In genomic region chr4:160826339-160826679, GRCh38 we compare ENCODE assay signal across 32 cellular contexts.
"Had no signal": no experiment of that assay in that cellular context is flagged by ENCODE, and none has a peak within 500 bp of the region (broad histone marks: within the 10 kb centered on the region; RNA-seq: fewer than 3 reads in every experiment).

No MANE protein-coding gene starts in this region.

- H3K27me3 Mint-ChIP-seq: activated CD4-positive, alpha-beta memory T cell treated with anti-CD3 and anti-CD28 coated beads, Interleukin-2, amount 10 ng/mL, durations not matched to agents 7 days and 5 days; activated CD4-positive, alpha-beta T cell treated with anti-CD3 and anti-CD28 coated beads, Interleukin-2, amount 10 ng/mL, durations not matched to agents 7 days and 5 days; activated T-helper 17 cell treated with anti-CD3 and anti-CD28 coated beads, Interleukin-2, amount 50 U/mL, for 72 hours; stimulated activated memory B cell treated with anti-CD40 and anti-IgM and Interleukin-4, amounts not matched to agents 10 μg/mL and 1 μg/mL and 100 μg/mL, for 72 hours; stimulated activated naive CD8-positive, alpha-beta T cell treated with anti-CD3 and anti-CD28 coated beads, Interleukin-15, amount 100 ng/mL, for 72 hours had no signal

- H3K27ac ChIP-seq: brain microvascular endothelial cell, coronary artery, dorsolateral prefrontal cortex, gastrocnemius medialis, pancreas, prostate gland, sigmoid colon, upper lobe of left lung, vagina had no signal

- DNase-seq: activated CD4-positive, alpha-beta memory T cell treated with anti-CD3 and anti-CD28 coated beads, Interleukin-2, amount 10 ng/mL, durations not matched to agents 7 days and 5 days; activated CD4-positive, alpha-beta T cell treated with anti-CD3 and anti-CD28 coated beads for 1 hour; activated CD4-positive, alpha-beta T cell treated with anti-CD3 and anti-CD28 coated beads, Interleukin-2, amount 10 ng/mL, durations not matched to agents 7 days and 5 days; activated gamma-delta T cell treated with Interleukin-2 at 50 U/mL for 16 hours; activated naive CD4-positive, alpha-beta T cell treated with anti-CD3 and anti-CD28 coated beads, Interleukin-2, amount 50 U/mL, for 16 hours; activated T-cell treated with anti-CD3 and anti-CD28 coated beads, Interleukin-2, amount 50 U/mL, for 4 hours; amniotic stem cell; brain microvascular endothelial cell; dorsolateral prefrontal cortex; effector memory CD4-positive, alpha-beta T cell; erythroblast; gastrocnemius medialis; hippocampal formation; left cardiac atrium; mammary epithelial cell; nephron progenitor cell; pancreas; retina; sigmoid colon; small intestine; stimulated activated CD4-positive, alpha-beta T cell treated with anti-CD3 and anti-CD28 coated beads, Interleukin-1b, Interleukin-23, amount 100 ng/mL, for 48 hours; stimulated activated CD4-positive, alpha-beta T cell treated with anti-CD3 and anti-CD28 coated beads, Interleukin-4, amount 100 ng/mL, for 4 hours; stimulated activated CD8-positive, alpha-beta memory T cell treated with anti-CD3 and anti-CD28 coated beads, Interleukin-4, amount 100 ng/mL, for 48 hours; stimulated activated naive CD8-positive, alpha-beta T cell treated with anti-CD3 and anti-CD28 coated beads, Interleukin-15, amount 100 ng/mL, for 72 hours; substantia nigra; upper lobe of left lung had no signal

- H3K36me3 ChIP-seq: brain microvascular endothelial cell, gastrocnemius medialis, pancreas, prostate gland, sigmoid colon, upper lobe of left lung, vagina had no signal

- H3K9me3 ChIP-seq: gastrocnemius medialis, pancreas, prostate gland, sigmoid colon, upper lobe of left lung, vagina had no signal

- H3K4me3 Mint-ChIP-seq: activated CD4-positive, alpha-beta memory T cell treated with anti-CD3 and anti-CD28 coated beads, Interleukin-2, amount 10 ng/mL, durations not matched to agents 7 days and 5 days; activated CD4-positive, alpha-beta T cell treated with anti-CD3 and anti-CD28 coated beads, Interleukin-2, amount 10 ng/mL, durations not matched to agents 7 days and 5 days; activated T-cell treated with anti-CD3 and anti-CD28 coated beads, Interleukin-2, amount 50 U/mL, for 4 hours; activated T-helper 17 cell treated with anti-CD3 and anti-CD28 coated beads, Interleukin-2, amount 50 U/mL, for 72 hours; nephron progenitor cell; stimulated activated memory B cell treated with anti-CD40 and anti-IgM and Interleukin-4, amounts not matched to agents 10 μg/mL and 1 μg/mL and 100 μg/mL, for 72 hours; stimulated activated naive CD8-positive, alpha-beta T cell treated with anti-CD3 and anti-CD28 coated beads, Interleukin-15, amount 100 ng/mL, for 72 hours; WTC11 had no signal

- H3K4me1 Mint-ChIP-seq: activated CD4-positive, alpha-beta memory T cell treated with anti-CD3 and anti-CD28 coated beads, Interleukin-2, amount 10 ng/mL, durations not matched to agents 7 days and 5 days; activated CD4-positive, alpha-beta T cell treated with anti-CD3 and anti-CD28 coated beads, Interleukin-2, amount 10 ng/mL, durations not matched to agents 7 days and 5 days; activated T-helper 17 cell treated with anti-CD3 and anti-CD28 coated beads, Interleukin-2, amount 50 U/mL, for 72 hours; nephron progenitor cell; stimulated activated memory B cell treated with anti-CD40 and anti-IgM and Interleukin-4, amounts not matched to agents 10 μg/mL and 1 μg/mL and 100 μg/mL, for 72 hours; stimulated activated naive CD8-positive, alpha-beta T cell treated with anti-CD3 and anti-CD28 coated beads, Interleukin-15, amount 100 ng/mL, for 72 hours had no signal

- H3K36me3 Mint-ChIP-seq: stimulated activated memory B cell treated with anti-CD40 and anti-IgM and Interleukin-4, amounts not matched to agents 10 μg/mL and 1 μg/mL and 100 μg/mL, for 72 hours had no signal

- H3K27ac Mint-ChIP-seq: activated CD4-positive, alpha-beta memory T cell treated with anti-CD3 and anti-CD28 coated beads, Interleukin-2, amount 10 ng/mL, durations not matched to agents 7 days and 5 days; activated CD4-positive, alpha-beta T cell treated with anti-CD3 and anti-CD28 coated beads, Interleukin-2, amount 10 ng/mL, durations not matched to agents 7 days and 5 days; activated T-helper 17 cell treated with anti-CD3 and anti-CD28 coated beads, Interleukin-2, amount 50 U/mL, for 72 hours; nephron progenitor cell; stimulated activated memory B cell treated with anti-CD40 and anti-IgM and Interleukin-4, amounts not matched to agents 10 μg/mL and 1 μg/mL and 100 μg/mL, for 72 hours; stimulated activated naive CD8-positive, alpha-beta T cell treated with anti-CD3 and anti-CD28 coated beads, Interleukin-15, amount 100 ng/mL, for 72 hours; WTC11 had no signal

- H3K4me3 ChIP-seq: coronary artery, dorsolateral prefrontal cortex, gastrocnemius medialis, pancreas, prostate gland, sigmoid colon, upper lobe of left lung, vagina had no signal

- H3K27me3 ChIP-seq: brain microvascular endothelial cell, dorsolateral prefrontal cortex, gastrocnemius medialis, pancreas, sigmoid colon, upper lobe of left lung, vagina had no signal

- H3K9me3 Mint-ChIP-seq: activated CD4-positive, alpha-beta T cell treated with anti-CD3 and anti-CD28 coated beads, Interleukin-2, amount 10 ng/mL, durations not matched to agents 7 days and 5 days had no signal

- ATAC-seq: activated T-cell treated with anti-CD3 and anti-CD28 coated beads, Interleukin-2, amount 50 U/mL, for 4 hours; activated T-helper 17 cell treated with anti-CD3 and anti-CD28 coated beads, Interleukin-2, amount 50 U/mL, for 72 hours; gastrocnemius medialis; left cardiac atrium; pancreas; stimulated activated memory B cell treated with anti-CD40 and anti-IgM and Interleukin-4, amounts not matched to agents 10 μg/mL and 1 μg/mL and 100 μg/mL, for 72 hours; stimulated activated naive CD8-positive, alpha-beta T cell treated with anti-CD3 and anti-CD28 coated beads, Interleukin-15, amount 100 ng/mL, for 72 hours; WTC11 had no signal

- H3K4me1 ChIP-seq: gastrocnemius medialis, pancreas, prostate gland, sigmoid colon, upper lobe of left lung, vagina had no signal
